8 cellular contexts compared by ENCODE assay signal in genomic region chr7:30142710-30143109, GRCh38. TPM values are rescaled to one million over a fixed set of nuclear protein-coding genes. Genes with fewer than 3 reads are reported as not detected.
DNase-seq lines count a peak whose midpoint lies in the region; ATAC-seq and TF ChIP-seq lines count a peak whose summit lies in the region.
"Had no signal": no experiment of that assay in that cellular context is flagged by ENCODE, and none has a peak within 500 bp of the region (broad histone marks: within the 10 kb centered on the region; RNA-seq: fewer than 3 reads in every experiment).

No MANE protein-coding gene starts in this region.

- intact Hi-C loops in heart left ventricle (cut with DNase I) = no loop called here
- intact Hi-C loops in spleen (cut with DNase I; ENCODE audit: low total_unique reads) = no loop called here

- H3K9me2 ChIP-seq in SK-N-SH = no peaks in the 10 kb centered on the region

- H3K36me3 ChIP-seq in SK-N-SH (replicated peaks in 1 of 2; ENCODE audit: control insufficient read depth in 1 of 2, insufficient read depth in 2 of 2, low read length in 1 of 2) (no peaks in the 10 kb centered on the region), heart left ventricle (no peaks in the 10 kb centered on the region), spleen (no peaks in the 10 kb centered on the region)

- peak; percentile 9 for DNase-seq in HFFc6
- no peak for DNase-seq in SK-N-SH
- no peak for DNase-seq in heart left ventricle
- DNase-seq in superior temporal gyrus (ENCODE audit: extremely low spot score) = peak; percentile 42
- no peak for DNase-seq in Kasumi-1 (lab: John Stamatoyannopoulos, UW)
- DNase-seq in spleen = no peak
- no peak for DNase-seq in effector memory CD8-positive, alpha-beta T cell

- H3K27me3 ChIP-seq in SK-N-SH (ENCODE audit: insufficient read depth) (no peaks in the 10 kb centered on the region), heart left ventricle (no peaks in the 10 kb centered on the region), spleen (replicated peaks in 1 of 7) (no peaks in the 10 kb centered on the region)

- H3K4me2 ChIP-seq in SK-N-SH = peak overlapping the region; percentile 6; the same call in 1 of the 2 replicates

- H3K4me1 ChIP-seq in SK-N-SH (ENCODE audit: control insufficient read depth in 1 of 2, insufficient read depth in 2 of 2, low read depth in 1 of 2, low read length in 1 of 2) (peaks cover 7 to 31% of the 10 kb centered on the region in 2 experiments), heart left ventricle (peaks cover 0 to 57% (median 17%) of the 10 kb centered on the region in 12 donors), spleen (peaks cover 0 to 27% (median 2%) of the 10 kb centered on the region in 6 donors)

- H3K4me3 Mint-ChIP-seq in HFFc6 = no peak overlapping the region; the same call in 1 of the 2 replicates
- no peak overlapping the region for H3K4me3 Mint-ChIP-seq in effector memory CD8-positive, alpha-beta T cell

- no peaks in the 10 kb centered on the region for H3K9me3 Mint-ChIP-seq in HFFc6
- H3K9me3 Mint-ChIP-seq in effector memory CD8-positive, alpha-beta T cell = no peaks in the 10 kb centered on the region
- H3K9me3 Mint-ChIP-seq: IgD-negative memory B cell had no signal

- WGBS in SK-N-SH (ENCODE audit: low lambda C conversion rate) = 83% methylated on average over 9 of the region's 9 CpGs
- WGBS in heart left ventricle, 4 donors = 70 to 83% (median 78%) methylated on average over 9 of the region's 9 CpGs
- whole genome bisulfite sequencing in spleen, 5 donors = 85 to 96% (median 93%) methylated on average over 9 of the region's 9 CpGs

- H3K27ac ChIP-seq in SK-N-SH (ENCODE audit: low read depth in 2 of 2, low read length in 1 of 2) (peak overlapping the region; percentile 23 to 39; a peak in 3 of 4 replicates), heart left ventricle (peak overlapping the region in 2 of 12 donors; percentile 27 to 31), spleen (no peak overlapping the region)

- H3K27ac Mint-ChIP-seq in HFFc6 = peak overlapping the region; percentile 73
- H3K27ac Mint-ChIP-seq in effector memory CD8-positive, alpha-beta T cell = no peak overlapping the region
- H3K27ac Mint-ChIP-seq: IgD-negative memory B cell had no signal

- no peak overlapping the region for H3K9ac ChIP-seq in SK-N-SH

- peaks cover 5% of the 10 kb centered on the region for H3F3A ChIP-seq in SK-N-SH (replicated peaks; ENCODE audit: insufficient read depth)

- H3K9me3 ChIP-seq in SK-N-SH (no peaks in the 10 kb centered on the region), heart left ventricle (no peaks in the 10 kb centered on the region), spleen (no peaks in the 10 kb centered on the region)

- H3K27me3 Mint-ChIP-seq in HFFc6 (ENCODE audit: insufficient read depth) = no peaks in the 10 kb centered on the region
- H3K27me3 Mint-ChIP-seq in effector memory CD8-positive, alpha-beta T cell = no peaks in the 10 kb centered on the region
- H3K27me3 Mint-ChIP-seq: IgD-negative memory B cell had no signal

- H4K20me1 ChIP-seq in SK-N-SH (ENCODE audit: insufficient read depth) = no peaks in the 10 kb centered on the region

- no peak for TF ChIP-seq POLR2A in heart left ventricle (IDR thresholded peaks at IDR 0.05)
- TF ChIP-seq POLR2A in spleen (IDR thresholded peaks at IDR 0.05) = no peak

- no peak for TF ChIP-seq RAD21 in SK-N-SH (IDR thresholded peaks at IDR 0.05; ENCODE audit: low read length)

- H3K4me1 Mint-ChIP-seq in HFFc6 (ENCODE audit: low read depth) = peaks cover 25% of the 10 kb centered on the region
- peaks cover 0 to 14% of the 10 kb centered on the region in 2 donors for H3K4me1 Mint-ChIP-seq in effector memory CD8-positive, alpha-beta T cell (ENCODE audit: low read depth in 2 of 2)

- no peak overlapping the region; the same call in 1 of the 2 replicates for H2AFZ ChIP-seq in SK-N-SH (ENCODE audit: low read depth)

- CTCF ChIA-PET in SK-N-SH (lab: Yijun Ruan, JAX) = interaction anchor here (2.1 kb wide), 1 partner anchor 132 kb away, joined by 5 read pairs; no protein-coding TSS in a partner anchor

- no peak for TF ChIP-seq EP300 in SK-N-SH (IDR thresholded peaks at IDR 0.05; ENCODE audit: borderline replicate concordance in 1 of 2, low read depth in 1 of 2, low read length in 1 of 2)

- TF ChIP-seq CTCF in HFFc6 (IDR thresholded peaks at IDR 0.05) (no peak), SK-N-SH (IDR thresholded peaks at IDR 0.05) (no peak), heart left ventricle (IDR thresholded peaks at IDR 0.05) (no peak), spleen (IDR thresholded peaks at IDR 0.05 in 8 of 11, conservative IDR thresholded peaks at IDR 0.05 in 3 of 11) (no peak)

- H3K36me3 Mint-ChIP-seq in HFFc6 (ENCODE audit: low read depth) = no peaks in the 10 kb centered on the region
- peaks cover 5% of the 10 kb centered on the region for H3K36me3 Mint-ChIP-seq in effector memory CD8-positive, alpha-beta T cell (ENCODE audit: insufficient read depth)
- H3K36me3 Mint-ChIP-seq: IgD-negative memory B cell had no signal

- H3K4me3 ChIP-seq in SK-N-SH (ENCODE audit: low read depth in 2 of 2, low read length in 1 of 2) (no peak overlapping the region), heart left ventricle (no peak overlapping the region), spleen (no peak overlapping the region)

- H3K79me2 ChIP-seq in SK-N-SH (ENCODE audit: insufficient read depth) = peaks cover 50% of the 10 kb centered on the region

- POLR2A ChIA-PET in SK-N-SH (lab: Yijun Ruan, JAX) = interaction anchor here (0.6 kb wide), 1 partner anchor 55 kb away, joined by 3 read pairs; no protein-coding TSS in a partner anchor

- ATAC-seq in heart left ventricle = peak; percentile 37 to 55 (median 42)
- ATAC-seq in effector memory CD8-positive, alpha-beta T cell (replicated peaks) = no peak

TF ChIP-seq in SK-N-SH, 30 proteins besides CTCF, POLR2A, EP300 and RAD21:
- TF ChIP-seq JUND (IDR thresholded peaks at IDR 0.05) = peak; percentile 20; the same call in 1 of the 2 replicates
- no peak for TF ChIP-seq RCOR1 (IDR thresholded peaks at IDR 0.05; ENCODE audit: low read length)

RNA-seq across cellular contexts. Expression of gene MTURN, which starts 7.9 kb away (rescaled TPM):
- 1 to 10 TPM; 4.3 to 7.1 (median 5.9) TPM for total RNA-seq in HFFc6 (2021; fragmentation: NEBNext Ultra II Directional; extraction: Animal tissue kit (Norgen Biotek cat#: 25700))
- polyA plus RNA-seq in SK-N-SH (2012; rRNA removed) (9.0 and 12.9 TPM in 2 replicates), heart left ventricle (10 to 100 TPM in 1 of 2 donors, 1 to 10 TPM in 1; 7.7 to 11.1 TPM), spleen (1 to 10 TPM; 6.3 to 7.4 (median 6.5) TPM)
- 10.5 and 10.6 TPM in 2 replicates for polyA plus RNA-seq in SK-N-SH (2012; cell fraction: cytosol; rRNA removed)
- 17.0 and 25.3 TPM in 2 replicates for polyA plus RNA-seq in SK-N-SH (2012; cell fraction: nucleus; rRNA removed)
- total RNA-seq in heart left ventricle (10 to 100 TPM; 16.7 to 45.2 (median 21.6) TPM), spleen (10 to 100 TPM; 11.8 to 36.6 (median 17.0) TPM)

Comparison
In these comparisons a context has a peak if more than half of its experiments do, and no peak if none do; other contexts are left out.
1. DNase-seq: peak in HFFc6 (single experiment) and superior temporal gyrus (single experiment); none in SK-N-SH (single experiment), heart left ventricle (0 of 5), Kasumi-1 (0 of 2), spleen (single experiment) and effector memory CD8-positive, alpha-beta T cell (0 of 3).
2. H3K27ac ChIP-seq: peak in SK-N-SH (2 of 2); none in spleen (0 of 8).